Comparison of ENCODE assay signal across 14 cellular contexts in the genomic region with DNA sequence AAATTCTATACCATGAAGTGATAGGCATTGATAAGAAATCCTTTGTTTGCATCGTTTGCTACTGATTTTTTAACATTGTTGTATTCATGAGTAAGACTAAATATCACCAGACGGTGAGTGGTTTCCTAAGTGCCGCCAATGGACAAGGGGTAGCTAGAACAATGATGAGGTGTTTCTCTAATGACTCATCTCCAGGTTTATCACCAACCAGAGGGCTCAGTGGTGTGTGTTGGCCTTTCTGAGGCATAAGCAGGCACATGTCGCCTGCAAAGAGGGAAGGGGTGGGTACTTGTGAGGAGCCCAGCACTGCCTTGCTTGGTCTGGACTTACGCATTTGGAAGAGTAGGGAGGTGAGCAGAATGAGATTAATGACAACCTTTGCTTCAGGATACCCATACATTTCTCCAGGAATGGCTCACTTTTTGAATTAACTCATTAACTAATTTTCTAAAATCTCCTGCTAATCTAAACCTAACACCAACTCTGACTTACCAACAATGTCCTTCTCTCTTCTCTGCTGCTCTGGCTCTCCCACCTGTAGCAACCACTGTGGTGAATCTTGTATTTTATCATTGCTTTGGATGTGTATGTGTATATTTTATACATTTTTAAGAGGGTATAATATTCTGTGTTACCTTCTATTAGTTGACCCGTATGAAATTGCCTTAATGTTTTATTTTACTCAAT.
A peak's percentile ranks its signal among the peaks of the same experiment; 100 is the strongest.
DNase-seq lines count a peak whose midpoint lies in the region; ATAC-seq lines count a peak whose summit lies in the region.
"Had no signal": no experiment of that assay in that cellular context is flagged by ENCODE, and none has a peak within 500 bp of the region (broad histone marks: within the 10 kb centered on the region; RNA-seq: fewer than 3 reads in every experiment).

No MANE protein-coding gene starts in this region.

- intact Hi-C loops in activated CD4-positive, alpha-beta memory T cell treated with anti-CD3 and anti-CD28 coated beads for 36 hours (cut with micrococcal nuclease): no loop called here

- H3K27ac Mint-ChIP-seq in activated CD4-positive, alpha-beta memory T cell treated with anti-CD3 and anti-CD28 coated beads for 36 hours: no peak overlapping the region
- H3K27ac Mint-ChIP-seq: activated T-helper 17 cell treated with anti-CD3 and anti-CD28 coated beads, Interleukin-2, amount 50 U/mL, for 72 hours had no signal

- CTCF ChIA-PET in activated CD4-positive, alpha-beta memory T cell treated with anti-CD3 and anti-CD28 coated beads for 36 hours (lab: Charles Lee): no interaction called here

- no peak overlapping the region for H3K4me3 ChIP-seq in mesodermal cell (ENCODE audit: extremely low read depth, insufficient read depth, low read length, poor library complexity, severe bottlenecking)
- H3K4me3 ChIP-seq: prostate gland, tibial artery had no signal

- peaks cover 41% of the 10 kb centered on the region for H3K4me1 ChIP-seq in mesodermal cell (ENCODE audit: control insufficient read depth, insufficient read depth, low read length, poor library complexity, severe bottlenecking)

- H3K36me3 Mint-ChIP-seq in activated CD4-positive, alpha-beta memory T cell treated with anti-CD3 and anti-CD28 coated beads for 36 hours: no peaks in the 10 kb centered on the region

- no peaks in the 10 kb centered on the region for H3K27me3 Mint-ChIP-seq in activated CD4-positive, alpha-beta memory T cell treated with anti-CD3 and anti-CD28 coated beads for 36 hours

- H3K4me1 Mint-ChIP-seq in activated CD4-positive, alpha-beta memory T cell treated with anti-CD3 and anti-CD28 coated beads for 36 hours (ENCODE audit: low read depth): no peaks in the 10 kb centered on the region
- H3K4me1 Mint-ChIP-seq: activated T-helper 17 cell treated with anti-CD3 and anti-CD28 coated beads, Interleukin-2, amount 50 U/mL, for 72 hours had no signal

- POLR2A ChIA-PET in activated CD4-positive, alpha-beta memory T cell treated with anti-CD3 and anti-CD28 coated beads for 36 hours (lab: Charles Lee): no interaction called here

- DNase-seq in DMS53 (lab: John Stamatoyannopoulos, UW) (peak; percentile 96), M059J (ENCODE audit: low read depth) (peak; percentile 87), dermis blood vessel endothelial cell (peak; percentile 74), NCI-H2107 (lab: John Stamatoyannopoulos, UW) (no peak), NCI-H146 treated with DMSO at 0.1 percent for 48 hours (lab: John Stamatoyannopoulos, UW; ENCODE audit: unreplicated experiment) (no peak)
- DNase-seq in activated CD4-positive, alpha-beta memory T cell treated with anti-CD3 and anti-CD28 coated beads for 36 hours: no peak
- DNase-seq: amniotic stem cell, DMS153, NCI-H446 treated with DMSO at 0.1 percent for 48 hours, tibial artery had no signal

- no peak overlapping the region for H3K4me3 Mint-ChIP-seq in activated CD4-positive, alpha-beta memory T cell treated with anti-CD3 and anti-CD28 coated beads for 36 hours
- H3K4me3 Mint-ChIP-seq: activated T-helper 17 cell treated with anti-CD3 and anti-CD28 coated beads, Interleukin-2, amount 50 U/mL, for 72 hours had no signal

- no peaks in the 10 kb centered on the region for H3K36me3 ChIP-seq in mesodermal cell (ENCODE audit: control insufficient read depth, insufficient read depth, low read length)
- H3K36me3 ChIP-seq: prostate gland, tibial artery had no signal

- no peaks in the 10 kb centered on the region for H3K9me3 Mint-ChIP-seq in activated CD4-positive, alpha-beta memory T cell treated with anti-CD3 and anti-CD28 coated beads for 36 hours
- H3K9me3 Mint-ChIP-seq: activated T-helper 17 cell treated with anti-CD3 and anti-CD28 coated beads, Interleukin-2, amount 50 U/mL, for 72 hours had no signal

- no peak for ATAC-seq in HG02885 (IDR thresholded peaks at IDR 0.05; ENCODE audit: poor library complexity, unreplicated experiment)
- ATAC-seq: activated T-helper 17 cell treated with anti-CD3 and anti-CD28 coated beads, Interleukin-2, amount 50 U/mL, for 72 hours had no signal

- H3K9me3 ChIP-seq in mesodermal cell (ENCODE audit: control insufficient read depth, low read length): no peaks in the 10 kb centered on the region
- H3K9me3 ChIP-seq: prostate gland, tibial artery had no signal

- peak overlapping the region; percentile 100 for H3K27ac ChIP-seq in mesodermal cell (ENCODE audit: low read depth, low read length, severe bottlenecking)
- H3K27ac ChIP-seq: prostate gland had no signal

- WGBS in mesodermal cell (ENCODE audit: insufficient coverage in 2 of 2), 2 experiments: 92 to 100% methylated on average over 1 to 2 of the region's 6 CpGs

Comparison
In these comparisons a context has a peak if more than half of its experiments do, and no peak if none do; other contexts are left out.
1. DNase-seq: peak in DMS53 (single experiment), M059J (single experiment) and dermis blood vessel endothelial cell (single experiment); none in NCI-H2107 (single experiment), activated CD4-positive, alpha-beta memory T cell treated with anti-CD3 and anti-CD28 coated beads for 36 hours (single experiment) and NCI-H146 treated with DMSO at 0.1 percent for 48 hours (single experiment).